In the genomic region with DNA sequence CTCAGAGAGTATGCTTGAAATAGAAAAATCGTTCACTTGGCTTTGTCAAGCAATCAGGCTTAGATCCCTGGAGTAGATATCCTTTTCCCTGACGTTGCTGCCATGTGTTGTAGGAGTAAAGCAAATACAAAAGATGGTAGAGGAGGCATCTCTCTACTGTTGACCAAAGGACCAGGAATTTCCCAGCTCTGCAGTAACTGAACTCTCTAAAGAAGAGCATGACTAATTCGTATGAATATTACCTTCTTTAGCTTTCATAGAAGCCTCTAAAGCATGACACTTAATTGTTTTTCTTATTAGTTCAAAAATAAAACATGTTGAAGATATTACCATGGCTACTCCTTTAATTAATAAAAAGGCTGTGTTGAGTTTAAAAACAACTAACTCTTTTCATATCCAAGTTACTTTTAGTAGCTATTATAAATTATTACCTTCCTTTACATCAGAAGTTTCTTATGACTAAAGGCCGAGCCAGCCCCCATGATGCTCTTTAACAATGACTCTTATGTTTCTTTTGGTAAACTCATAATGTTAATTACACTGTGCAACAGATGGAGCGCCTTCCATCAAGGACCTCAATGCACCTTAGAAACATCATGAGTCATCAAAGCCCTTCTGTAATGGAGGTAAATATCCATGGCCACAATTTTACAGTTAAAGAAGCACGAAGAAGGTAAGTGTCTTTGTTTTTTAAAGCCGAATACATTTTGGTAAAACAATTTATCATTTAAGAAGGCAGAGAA, we compare ENCODE assay signal across 19 cellular contexts.
DNase-seq lines count a peak whose midpoint lies in the region; ATAC-seq and TF ChIP-seq lines count a peak whose summit lies in the region.
"Had no signal": no experiment of that assay in that cellular context is flagged by ENCODE, and none has a peak within 500 bp of the region (broad histone marks: within the 10 kb centered on the region; RNA-seq: fewer than 3 reads in every experiment).

No MANE protein-coding gene starts in this region.

- H4K91ac ChIP-seq in mesenchymal stem cell (ENCODE audit: low read length), result no peak overlapping the region

- H3K79me1 ChIP-seq in mesenchymal stem cell (replicated peaks; ENCODE audit: low read length, poor library complexity, severe bottlenecking), result no peaks in the 10 kb centered on the region

- no peaks in the 10 kb centered on the region for H3K36me3 ChIP-seq in PC-3 (ENCODE audit: low read depth, low read length)
- no peaks in the 10 kb centered on the region for H3K36me3 ChIP-seq in mesenchymal stem cell (ENCODE audit: control insufficient read depth in 1 of 2, insufficient read depth in 2 of 2, low read depth in 1 of 2, low read length in 2 of 2)
- H3K36me3 ChIP-seq: upper lobe of right lung, WERI-Rb-1 had no signal

- no peaks in the 10 kb centered on the region for H3K9me3 ChIP-seq in PC-3 (ENCODE audit: low read length)
- peaks cover 9% of the 10 kb centered on the region for H3K9me3 ChIP-seq in mesenchymal stem cell (ENCODE audit: control insufficient read depth, low read length)
- H3K9me3 ChIP-seq: upper lobe of right lung had no signal

- WGBS in mesenchymal stem cell, result 84% methylated on average over 5 of the region's 7 CpGs

- TF ChIP-seq CTCF in PC-3 (conservative IDR thresholded peaks at IDR 0.05; ENCODE audit: low read depth, low read length), result no peak

- no peaks in the 10 kb centered on the region for H3K27me3 ChIP-seq in PC-3 (ENCODE audit: low read length)
- no peaks in the 10 kb centered on the region for H3K27me3 ChIP-seq in mesenchymal stem cell (ENCODE audit: control insufficient read depth in 1 of 2, insufficient read depth in 1 of 2, low read length in 2 of 2)
- H3K27me3 ChIP-seq: upper lobe of right lung had no signal

- no peaks in the 10 kb centered on the region for H4K20me1 ChIP-seq in PC-3 (ENCODE audit: low read length)

- H3K9ac ChIP-seq in PC-3 (ENCODE audit: low read length), result peak overlapping the region; percentile 5; the same call in 1 of the 2 replicates
- H3K9ac ChIP-seq in mesenchymal stem cell (ENCODE audit: low read length), result no peak overlapping the region

- TSS peak; percentile 71 for BruUV-seq in PC-3 (replicated peaks; lab: Mats Ljungman, UMichigan)

- no peak overlapping the region for H3K14ac ChIP-seq in mesenchymal stem cell (ENCODE audit: low read length in 2 of 2)

- peaks cover 22% of the 10 kb centered on the region for H3K4me1 ChIP-seq in PC-3 (ENCODE audit: insufficient read depth, low read length)
- no peaks in the 10 kb centered on the region for H3K4me1 ChIP-seq in mesenchymal stem cell (ENCODE audit: control insufficient read depth, insufficient read depth, low read depth, low read length)
- H3K4me1 ChIP-seq: upper lobe of right lung had no signal

- no peak overlapping the region for H2BK15ac ChIP-seq in mesenchymal stem cell (ENCODE audit: low read depth, poor library complexity, severe bottlenecking)

- DNase-seq in DMS153 treated with DMSO at 0.1 percent for 48 hours (lab: John Stamatoyannopoulos, UW; ENCODE audit: unreplicated experiment), result peak; percentile 56
- DNase-seq in HT-29 (ENCODE audit: low spot score), result peak; percentile 85
- peak; percentile 42 for DNase-seq in PC-3
- peak; percentile 41 for DNase-seq in kidney glomerular epithelial cell (lab: John Stamatoyannopoulos, UW)
- no peak for DNase-seq in Right ventricle myocardium inferior (ENCODE audit: missing footprints)
- DNase-seq in mesenchymal stem cell, result no peak
- DNase-seq: activated CD4-positive, alpha-beta memory T cell treated with anti-CD3 and anti-CD28 coated beads for 36 hours; activated gamma-delta T cell; activated T-cell treated with anti-CD3 and anti-CD28 coated beads for 4 hours; CD4-positive, alpha-beta memory T cell; immature natural killer cell; KBM-7; naive B cell; NCI-H774; OCI-M1; SIG-M5; upper lobe of right lung; WERI-Rb-1 had no signal

- no peaks in the 10 kb centered on the region for H3K9me2 ChIP-seq in PC-3 (replicated peaks; ENCODE audit: low read length)

- CTCF ChIA-PET in PC-3 (lab: Charles Lee), result no interaction called here

- H2BK120ac ChIP-seq in mesenchymal stem cell (ENCODE audit: low read depth, low read length), result no peak overlapping the region

- no peak overlapping the region for H4K8ac ChIP-seq in mesenchymal stem cell (ENCODE audit: low read length)

- intact Hi-C loops in PC-3 (cut with micrococcal nuclease), result loop anchor here (1.0 to 10.0 kb wide), 3 partner anchors 76 to 576 kb away; no protein-coding TSS in a partner anchor
- intact Hi-C loops in Right ventricle myocardium inferior (cut with DNase I), result no loop called here

- no peak overlapping the region for H3K18ac ChIP-seq in mesenchymal stem cell (ENCODE audit: low read depth in 1 of 2, low read length in 2 of 2)

- no peaks in the 10 kb centered on the region for H3K79me2 ChIP-seq in PC-3 (ENCODE audit: low read length)

- H3K4me3 ChIP-seq in PC-3 (ENCODE audit: low read length), result no peak overlapping the region
- no peak overlapping the region for H3K4me3 ChIP-seq in mesenchymal stem cell (ENCODE audit: insufficient read depth in 1 of 2, low read depth in 1 of 2, low read length in 2 of 2)
- H3K4me3 ChIP-seq: upper lobe of right lung had no signal

- H3K4me2 ChIP-seq in PC-3 (ENCODE audit: low read length), result no peak overlapping the region
- no peak overlapping the region for H3K4me2 ChIP-seq in mesenchymal stem cell (ENCODE audit: low read length, poor library complexity, severe bottlenecking)

- no peak overlapping the region for H2BK12ac ChIP-seq in mesenchymal stem cell (ENCODE audit: low read length in 2 of 2)

- H2AFZ ChIP-seq in PC-3 (ENCODE audit: low read length) (no peak overlapping the region; the same call in 1 of the 2 replicates), mesenchymal stem cell (ENCODE audit: low read depth, low read length) (no peak overlapping the region)

- H2AK5ac ChIP-seq in mesenchymal stem cell (ENCODE audit: low read length, severe bottlenecking), result no peak overlapping the region

- no peaks in the 10 kb centered on the region for H3F3A ChIP-seq in PC-3 (ENCODE audit: low read length, unreplicated experiment)

- H3K23ac ChIP-seq in mesenchymal stem cell (ENCODE audit: low read length in 2 of 2), result no peak overlapping the region

- H2BK5ac ChIP-seq in mesenchymal stem cell (ENCODE audit: low read depth, low read length, poor library complexity, severe bottlenecking), result no peak overlapping the region

- POLR2A ChIA-PET in PC-3 (lab: Charles Lee; ENCODE audit: unreplicated experiment), result interaction anchor here (0.6 to 1.0 kb wide), 2 partner anchors 17 to 353 kb away, joined by 3 to 5 read pairs; a partner anchor contains a TSS

- no peak overlapping the region for H3K4ac ChIP-seq in mesenchymal stem cell (ENCODE audit: low read depth in 1 of 2, low read length in 2 of 2)

- H3K27ac ChIP-seq in PC-3 (ENCODE audit: low read length) (peak overlapping the region; percentile 79), mesenchymal stem cell (ENCODE audit: low read length, poor library complexity, severe bottlenecking) (no peak overlapping the region)
- H3K27ac ChIP-seq: upper lobe of right lung, WERI-Rb-1 had no signal

- ATAC-seq in PC-3, result peak; percentile 71
- ATAC-seq in HG02973 (IDR thresholded peaks at IDR 0.05; ENCODE audit: unreplicated experiment), result no peak
- ATAC-seq in Right ventricle myocardium inferior, result no peak
- ATAC-seq: upper lobe of right lung had no signal

Comparison
In these comparisons a context has a peak if more than half of its experiments do, and no peak if none do; other contexts are left out.
1. DNase-seq: peak in DMS153 treated with DMSO at 0.1 percent for 48 hours (single experiment), HT-29 (single experiment), PC-3 (single experiment) and kidney glomerular epithelial cell (single experiment); none in Right ventricle myocardium inferior (single experiment) and mesenchymal stem cell (single experiment).